ENCODE assay signal across 8 cellular contexts in genomic region chr11:106021967-106022794, GRCh38. TPM values are rescaled to one million over a fixed set of nuclear protein-coding genes. Genes with fewer than 3 reads are reported as not detected.
DNase-seq lines count a peak whose midpoint lies in the region; ATAC-seq, FAIRE-seq and TF ChIP-seq lines count a peak whose summit lies in the region.

MSANTD4 (minus strand) TSS chr11:106022240; CDS start chr11:106010917, 11,323 bp downstream.

- no peaks in the 10 kb centered on the region for H3K9me3 ChIP-seq in upper lobe of right lung

- peaks cover 3% of the 10 kb centered on the region for H3K27me3 Mint-ChIP-seq in T-helper 1 cell treated with Interleukin-12 subunit alpha and Interleukin-12 subunit beta and Interleukin-4 antibody, amounts not matched to agents 30 μg/mL and 1 μg/mL, for 36 hours (ENCODE audit: low read depth)

- TF ChIP-seq POLR2A in GM12892 (IDR thresholded peaks at IDR 0.05; ENCODE audit: low read depth, low read length) = peak; percentile 69; the same call in 1 of the 2 replicates

- ATAC-seq in HG02852 (IDR thresholded peaks at IDR 0.05; ENCODE audit: unreplicated experiment) = peak; percentile 98
- ATAC-seq in left cardiac atrium = peak; percentile 99
- ATAC-seq in upper lobe of right lung = peak; percentile 99

- H3K27ac ChIP-seq in upper lobe of right lung = peak within 1 kb of the TSS; percentile 81

- H3K27ac Mint-ChIP-seq in T-helper 1 cell treated with Interleukin-12 subunit alpha and Interleukin-12 subunit beta and Interleukin-4 antibody, amounts not matched to agents 30 μg/mL and 1 μg/mL, for 36 hours = peak within 1 kb of the TSS; percentile 92

- H3K4me3 ChIP-seq in upper lobe of right lung = peak within 1 kb of the TSS; percentile 86

- peak within 1 kb of the TSS; percentile 96 for H3K4me3 Mint-ChIP-seq in T-helper 1 cell treated with Interleukin-12 subunit alpha and Interleukin-12 subunit beta and Interleukin-4 antibody, amounts not matched to agents 30 μg/mL and 1 μg/mL, for 36 hours

- FAIRE-seq in GM12892 (lab: Jason Lieb, UNC) = peak; percentile 100

- no peaks in the 10 kb centered on the region for H3K36me3 ChIP-seq in upper lobe of right lung

- peaks cover 27% of the 10 kb centered on the region for H3K36me3 Mint-ChIP-seq in T-helper 1 cell treated with Interleukin-12 subunit alpha and Interleukin-12 subunit beta and Interleukin-4 antibody, amounts not matched to agents 30 μg/mL and 1 μg/mL, for 36 hours (ENCODE audit: low read depth)

- H3K27me3 ChIP-seq in upper lobe of right lung = no peaks in the 10 kb centered on the region

- intact Hi-C loops in left cardiac atrium (cut with DNase I) = loop anchor here (5.0 to 10.0 kb wide), 2 partner anchors 53 to 55 kb away; partner anchors contain the start of genes AASDHPPT (in 2 of the 2) and KBTBD3 (in 2 of the 2)
- intact Hi-C loops in posterior vena cava (cut with DNase I) = no loop called here
- intact Hi-C loops in upper lobe of right lung (cut with DNase I) = no loop called here

- H3K9me3 Mint-ChIP-seq in T-helper 1 cell treated with Interleukin-12 subunit alpha and Interleukin-12 subunit beta and Interleukin-4 antibody, amounts not matched to agents 30 μg/mL and 1 μg/mL, for 36 hours = peaks cover 10% of the 10 kb centered on the region

- DNase-seq in GM12892 (ENCODE audit: insufficient read length) (peak; percentile 70), NCI-H1694 (lab: John Stamatoyannopoulos, UW) (peak; percentile 92), amygdala (lab: John Stamatoyannopoulos, UW) (peak; percentile 84 to 100 (median 99)), left cardiac atrium (peak; percentile 100), posterior vena cava (ENCODE audit: low spot score) (peak; percentile 100), upper lobe of right lung (peak; percentile 99)

- no peak for TF ChIP-seq CTCF in upper lobe of right lung (IDR thresholded peaks at IDR 0.05)

- peaks cover 5% of the 10 kb centered on the region for H3K4me1 ChIP-seq in upper lobe of right lung

- peaks cover 37% of the 10 kb centered on the region for H3K4me1 Mint-ChIP-seq in T-helper 1 cell treated with Interleukin-12 subunit alpha and Interleukin-12 subunit beta and Interleukin-4 antibody, amounts not matched to agents 30 μg/mL and 1 μg/mL, for 36 hours (ENCODE audit: low read depth)

RNA-seq across cellular contexts. Expression of gene MSANTD4, which starts in this region (rescaled TPM):
- 13.5 TPM for polyA plus RNA-seq in GM12892 (2012; ENCODE audit: missing spikeins)
- total RNA-seq in left cardiac atrium (10 to 100 TPM; 16.8 to 19.5 TPM), posterior vena cava (10 to 100 TPM; 16.5 to 24.2 TPM), upper lobe of right lung (15.4 TPM)

Comparison
In these comparisons a context has a peak if more than half of its experiments do, and no peak if none do; other contexts are left out.
1. Peak in every context shown above with its lines: DNase-seq, ATAC-seq, H3K4me3 ChIP-seq and H3K27ac ChIP-seq.
2. intact Hi-C loops: an anchor here in left cardiac atrium (5.0 to 10.0 kb wide); none called in posterior vena cava and upper lobe of right lung.